ENCODE assay signal across 1 cellular context in the genomic region with DNA sequence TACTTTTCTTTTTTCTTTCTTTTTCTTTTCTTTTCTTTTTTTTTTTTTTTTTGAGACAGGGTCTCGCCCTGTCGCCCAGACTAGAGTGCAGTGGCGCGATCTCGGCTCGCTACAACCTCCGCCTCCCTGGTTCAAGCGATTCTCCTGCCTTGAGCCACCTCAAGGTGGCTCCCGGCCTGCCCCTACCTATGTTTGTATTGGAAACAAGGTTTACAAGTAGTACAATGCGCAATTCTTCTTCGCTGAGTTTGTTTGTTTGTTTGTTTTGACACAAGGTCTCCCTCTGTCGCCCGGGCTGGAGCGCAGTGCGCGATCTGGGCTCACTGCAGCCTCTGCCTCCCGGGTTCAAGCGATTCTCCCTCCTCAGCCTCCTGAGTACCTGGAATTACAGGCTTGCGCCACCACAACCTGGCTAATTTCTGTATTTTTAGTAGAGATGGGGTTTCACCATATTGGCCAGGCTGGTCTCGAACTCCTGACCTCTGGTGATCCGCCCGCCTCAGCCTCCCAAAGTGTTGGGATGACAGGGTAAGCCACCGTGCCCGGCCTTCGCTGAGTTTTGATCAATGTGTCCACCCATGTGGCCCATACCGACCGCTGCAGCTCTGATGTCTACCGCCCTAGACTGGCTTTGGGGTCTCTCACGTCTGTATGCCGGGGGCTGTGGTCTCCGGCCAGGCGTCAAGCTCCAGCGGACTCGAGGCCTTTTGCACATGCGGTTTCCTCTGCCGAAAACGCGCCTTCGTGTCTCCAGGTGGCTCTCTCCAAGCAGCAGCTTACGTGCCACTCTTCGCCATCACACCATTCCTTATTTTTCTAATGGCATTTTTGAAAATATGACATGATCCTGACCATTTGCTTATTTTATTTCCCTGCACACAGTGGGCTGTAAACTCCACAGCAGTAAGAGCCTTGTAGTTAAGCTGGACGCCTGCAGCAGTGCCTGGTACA.
TF ChIP-seq lines count a peak whose summit lies in the region.

No MANE protein-coding gene starts in this region.

TF ChIP-seq in GM12891, 5 proteins besides CTCF, POLR2A, EP300 and RAD21:
- TF ChIP-seq TAF1 (IDR thresholded peaks at IDR 0.05; ENCODE audit: low read depth, low read length), result no peak
- no peak for TF ChIP-seq POU2F2 (IDR thresholded peaks at IDR 0.05; ENCODE audit: low read depth, low read length)
- no peak for TF ChIP-seq SPI1 (IDR thresholded peaks at IDR 0.05; ENCODE audit: low read depth, low read length)
- no peak for TF ChIP-seq POLR2AphosphoS5 (IDR thresholded peaks at IDR 0.05; ENCODE audit: low read depth, low read length)
